Comparison of ENCODE assay signal across 10 cellular contexts in the genomic region with DNA sequence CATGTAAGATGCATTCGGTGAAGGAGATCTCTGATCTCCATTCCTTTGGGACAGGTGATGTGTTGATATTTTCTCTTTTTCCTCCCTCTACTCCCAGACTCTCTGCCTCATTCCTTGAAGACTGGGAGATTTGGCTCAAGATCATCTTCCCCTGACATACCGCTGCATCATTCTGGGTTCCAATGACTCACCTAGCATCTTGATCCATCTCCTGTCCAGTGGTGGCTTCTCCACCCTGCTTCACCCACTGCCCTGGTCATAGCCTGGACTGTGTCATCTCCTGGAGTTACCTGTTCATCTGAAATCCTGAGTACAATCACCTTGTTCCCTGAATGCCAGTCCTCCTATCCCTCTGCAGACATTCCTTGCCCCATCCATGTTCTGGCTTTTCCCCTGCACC. TPM values are rescaled to one million over a fixed set of nuclear protein-coding genes. Genes with fewer than 3 reads are reported as not detected.
A peak's percentile ranks its signal among the peaks of the same experiment; 100 is the strongest.
DNase-seq lines count a peak whose midpoint lies in the region; ATAC-seq, FAIRE-seq and TF ChIP-seq lines count a peak whose summit lies in the region.
"Had no signal": no experiment of that assay in that cellular context is flagged by ENCODE, and none has a peak within 500 bp of the region (broad histone marks: within the 10 kb centered on the region; RNA-seq: fewer than 3 reads in every experiment).

No MANE protein-coding gene starts in this region.

- H4K20me1 ChIP-seq in keratinocyte (ENCODE audit: control insufficient read depth, extremely low read depth, insufficient read depth, low read length), result no peaks in the 10 kb centered on the region

- H3K9me1 ChIP-seq in keratinocyte (ENCODE audit: control insufficient read depth, extremely low read depth, insufficient read depth, low read length), result peaks cover 2% of the 10 kb centered on the region

- H3K9me3 ChIP-seq in keratinocyte (ENCODE audit: control insufficient read depth, low read depth, low read length), result no peaks in the 10 kb centered on the region
- no peaks in the 10 kb centered on the region for H3K9me3 ChIP-seq in skeletal muscle tissue (ENCODE audit: control insufficient read depth in 3 of 3, low read length in 3 of 3)
- H3K9me3 ChIP-seq: body of pancreas, Caco-2 had no signal

- peaks cover 22% of the 10 kb centered on the region for H3K4me1 Mint-ChIP-seq in activated T-helper 17 cell treated with anti-CD3 and anti-CD28 coated beads, Interleukin-2, amount 50 U/mL, for 72 hours

- H3K4me3 Mint-ChIP-seq in activated T-helper 17 cell treated with anti-CD3 and anti-CD28 coated beads, Interleukin-2, amount 50 U/mL, for 72 hours, result no peak overlapping the region

- H3K4me3 ChIP-seq in keratinocyte (ENCODE audit: control insufficient read depth in 2 of 3, extremely low read depth in 1 of 3, insufficient read depth in 2 of 3, low read depth in 1 of 3, low read length in 3 of 3) (no peak overlapping the region), skeletal muscle tissue (ENCODE audit: low read length in 3 of 3) (no peak overlapping the region)
- H3K4me3 ChIP-seq: body of pancreas had no signal

- DNase-seq in D721Med (ENCODE audit: insufficient read length, low spot score), result no peak
- DNase-seq in keratinocyte (ENCODE audit: low read depth, low spot score), result no peak
- no peak for DNase-seq in NK-92 (lab: John Stamatoyannopoulos, UW; ENCODE audit: unreplicated experiment)
- no peak for DNase-seq in NCI-H524 (lab: John Stamatoyannopoulos, UW)
- no peak for DNase-seq in NOMO-1 (lab: John Stamatoyannopoulos, UW; ENCODE audit: unreplicated experiment in 2 of 2)
- DNase-seq: Caco-2 had no signal

- H3K27me3 ChIP-seq in keratinocyte (ENCODE audit: control insufficient read depth, extremely low read depth, insufficient read depth, low read length) (no peaks in the 10 kb centered on the region), skeletal muscle tissue (ENCODE audit: control insufficient read depth in 3 of 3, insufficient read depth in 3 of 3, low read length in 3 of 3) (no peaks in the 10 kb centered on the region)
- H3K27me3 ChIP-seq: body of pancreas had no signal

- H3K27ac ChIP-seq in keratinocyte (ENCODE audit: control insufficient read depth, insufficient read depth, low read length) (no peak overlapping the region), skeletal muscle tissue (ENCODE audit: low read depth, low read length) (peak overlapping the region; percentile 89)

- peaks cover 72% of the 10 kb centered on the region for H3K79me2 ChIP-seq in keratinocyte (ENCODE audit: control insufficient read depth, insufficient read depth, low read length)

- FAIRE-seq in D721Med (lab: Jason Lieb, UNC) (peak; percentile 16), keratinocyte (lab: Jason Lieb, UNC) (peak; percentile 46)

- no peak overlapping the region for H3K4me2 ChIP-seq in keratinocyte (ENCODE audit: control insufficient read depth, extremely low read depth, insufficient read depth, low read depth, low read length)

- peaks cover 3 to 6% of the 10 kb centered on the region in 2 experiments for H3K36me3 ChIP-seq in keratinocyte (ENCODE audit: control insufficient read depth in 2 of 2, extremely low read depth in 1 of 2, insufficient read depth in 2 of 2, low read length in 2 of 2)
- peaks cover 9 to 13% (median 10%) of the 10 kb centered on the region in 3 donors for H3K36me3 ChIP-seq in skeletal muscle tissue (ENCODE audit: control insufficient read depth in 3 of 3, insufficient read depth in 3 of 3, low read length in 3 of 3)

- H3K4me1 ChIP-seq in keratinocyte (ENCODE audit: control insufficient read depth, extremely low read depth, insufficient read depth, low read length) (peaks cover 41% of the 10 kb centered on the region), skeletal muscle tissue (ENCODE audit: control insufficient read depth in 3 of 3, insufficient read depth in 3 of 3, low read length in 3 of 3) (peaks cover 67 to 73% (median 69%) of the 10 kb centered on the region in 3 donors)

- no peak overlapping the region for H3K27ac Mint-ChIP-seq in activated T-helper 17 cell treated with anti-CD3 and anti-CD28 coated beads, Interleukin-2, amount 50 U/mL, for 72 hours

- no peaks in the 10 kb centered on the region for H3K9me3 Mint-ChIP-seq in activated T-helper 17 cell treated with anti-CD3 and anti-CD28 coated beads, Interleukin-2, amount 50 U/mL, for 72 hours

- no peak overlapping the region for H2AFZ ChIP-seq in keratinocyte (ENCODE audit: control insufficient read depth, low read length)

- TF ChIP-seq CTCF in D721Med (IDR thresholded peaks at IDR 0.05; ENCODE audit: insufficient read depth, missing control alignments) (no peak), keratinocyte (optimal IDR thresholded peaks at IDR 0.05 in 1 of 3, IDR thresholded peaks at IDR 0.05 in 1 of 3, conservative IDR thresholded peaks at IDR 0.05 in 1 of 3; ENCODE audit: extremely low read depth in 1 of 3, insufficient read depth in 2 of 3, low read length in 3 of 3) (no peak)

- peak; percentile 23 for ATAC-seq in activated T-helper 17 cell treated with anti-CD3 and anti-CD28 coated beads, Interleukin-2, amount 50 U/mL, for 72 hours (replicated peaks)
- no peak for ATAC-seq in HG02678 (IDR thresholded peaks at IDR 0.05; ENCODE audit: unreplicated experiment)

- H3K9ac ChIP-seq in keratinocyte (ENCODE audit: control insufficient read depth, extremely low read depth, insufficient read depth, low read length) (no peak overlapping the region), skeletal muscle tissue (ENCODE audit: low read depth in 1 of 3, low read length in 3 of 3) (no peak overlapping the region)

- dilution Hi-C loops in keratinocyte (cut with MboI; ENCODE audit: extremely low pct_ligation_motif_present, low sequenced_read_pairs), result no loop called here

- no peaks in the 10 kb centered on the region for H3K27me3 Mint-ChIP-seq in activated T-helper 17 cell treated with anti-CD3 and anti-CD28 coated beads, Interleukin-2, amount 50 U/mL, for 72 hours

- peaks cover 20% of the 10 kb centered on the region for H3K36me3 Mint-ChIP-seq in activated T-helper 17 cell treated with anti-CD3 and anti-CD28 coated beads, Interleukin-2, amount 50 U/mL, for 72 hours (ENCODE audit: low read depth)

RNA-seq across cellular contexts. Expression of a gene that starts 57.4 kb away (rescaled TPM):
- total RNA-seq in activated T-helper 17 cell treated with anti-CD3 and anti-CD28 coated beads, Interleukin-2, amount 50 U/mL, for 72 hours, result 10 to 100 TPM; 17.4 to 23.8 TPM
- 58.2 to 63.7 TPM (median 62.8 TPM) in 3 replicates for polyA plus RNA-seq in keratinocyte
- polyA plus RNA-seq in keratinocyte (2011; ENCODE audit: low read depth), result 29.8 TPM
- polyA plus RNA-seq in keratinocyte (2011; cell fraction: cytosol; rRNA removed), result 48.0 and 49.5 TPM in 2 replicates
- polyA plus RNA-seq in keratinocyte (2011; cell fraction: nucleus; rRNA removed), result 132 and 142 TPM in 2 replicates
- 29.8 and 46.9 TPM in 2 replicates for polyA plus RNA-seq in keratinocyte (2012; ENCODE audit: low replicate concordance)
- polyA minus RNA-seq in keratinocyte, result 82.0 to 97.3 TPM (median 91.8 TPM) in 3 replicates
- polyA minus RNA-seq in keratinocyte (2011; cell fraction: cytosol; rRNA and poly(A)+ RNA removed), result 84.2 TPM
- 83.0 and 146 TPM in 2 replicates for polyA minus RNA-seq in keratinocyte (2011; cell fraction: nucleus; rRNA and poly(A)+ RNA removed)
- 57.9 TPM for total RNA-seq in skeletal muscle tissue
